Comparison of ENCODE assay signal across 7 cellular contexts in genomic region chr7:155764432-155764798, GRCh38. TPM values are rescaled to one million over a fixed set of nuclear protein-coding genes. Genes with fewer than 3 reads are reported as not detected.
DNase-seq lines count a peak whose midpoint lies in the region; ATAC-seq lines count a peak whose summit lies in the region.

No MANE protein-coding gene starts in this region.

- no peak overlapping the region for H3K9ac ChIP-seq in neuronal stem cell (ENCODE audit: low read depth, low read length, poor library complexity)

- H2BK15ac ChIP-seq in neuronal stem cell (ENCODE audit: low read length), result no peak overlapping the region

- H2AK5ac ChIP-seq in neuronal stem cell (ENCODE audit: low read depth, low read length), result no peak overlapping the region

- no peak overlapping the region for H2AFZ ChIP-seq in neuronal stem cell (ENCODE audit: low read length)

- no peak overlapping the region for H2BK120ac ChIP-seq in neuronal stem cell (ENCODE audit: low read depth, low read length)

- no peak overlapping the region for H3K14ac ChIP-seq in neuronal stem cell (ENCODE audit: low read length)

- no peaks in the 10 kb centered on the region for H3K27me3 ChIP-seq in neuronal stem cell (ENCODE audit: control insufficient read depth in 3 of 3, insufficient read depth in 3 of 3, low read depth in 1 of 3, low read length in 3 of 3)

- H3K4me1 ChIP-seq in neuronal stem cell (ENCODE audit: control insufficient read depth in 2 of 2, insufficient read depth in 1 of 2, low read depth in 1 of 2, low read length in 2 of 2), result no peaks in the 10 kb centered on the region

- H3K4me3 ChIP-seq in neuronal stem cell (ENCODE audit: low read length in 2 of 2), result no peak overlapping the region

- no peak overlapping the region for H3K18ac ChIP-seq in neuronal stem cell (ENCODE audit: low read length)

- H3K36me3 ChIP-seq in neuronal stem cell (replicated peaks in 1 of 2; ENCODE audit: control insufficient read depth in 2 of 2, insufficient read depth in 2 of 2, low read length in 2 of 2), result peaks cover 32 to 94% of the 10 kb centered on the region in 2 donors

- no peak overlapping the region for H3K27ac ChIP-seq in neuronal stem cell (replicated peaks; ENCODE audit: low read length)

- H4K91ac ChIP-seq in neuronal stem cell (ENCODE audit: low read depth, low read length, poor library complexity), result no peak overlapping the region

- H3K79me1 ChIP-seq in neuronal stem cell (ENCODE audit: low read depth, low read length), result no peaks in the 10 kb centered on the region

- WGBS in neuronal stem cell (ENCODE audit: extremely low coverage in 2 of 2, insufficient read length in 2 of 2, insufficient replicate concordance in 1 of 2), 2 donors, result no CpG with 5 or more reads among the region's 8 CpGs

- no peak overlapping the region for H3K4ac ChIP-seq in neuronal stem cell (ENCODE audit: low read length)

- H3K23ac ChIP-seq in neuronal stem cell (ENCODE audit: low read depth, low read length, poor library complexity), result no peak overlapping the region

- H2BK12ac ChIP-seq in neuronal stem cell (ENCODE audit: low read length), result no peak overlapping the region

- peak; percentile 55 for ATAC-seq in GM21576 (IDR thresholded peaks at IDR 0.05; ENCODE audit: unreplicated experiment)

- peaks cover 5 to 21% of the 10 kb centered on the region in 2 donors for H3K9me3 ChIP-seq in neuronal stem cell (replicated peaks in 1 of 2; ENCODE audit: control insufficient read depth in 2 of 2, insufficient read depth in 1 of 2, low read depth in 1 of 2, low read length in 2 of 2)

- no peak overlapping the region for H2BK5ac ChIP-seq in neuronal stem cell (ENCODE audit: low read length)

- no peak overlapping the region for H4K8ac ChIP-seq in neuronal stem cell (ENCODE audit: low read depth, low read length)

- peak; percentile 70 for DNase-seq in KG1 (lab: John Stamatoyannopoulos, UW)
- DNase-seq in effector CD4-positive, alpha-beta T cell, result peak; percentile 7
- peak; percentile 14 to 56 for DNase-seq in stimulated activated CD8-positive, alpha-beta memory T cell treated with anti-CD3 and anti-CD28 coated beads, Interleukin-7, amount 100 ng/mL, for 48 hours (ENCODE audit: extremely low read depth in 1 of 2, low read depth in 1 of 2)
- DNase-seq in NCI-H524 treated with DMSO at 0.1 percent for 48 hours (lab: John Stamatoyannopoulos, UW), result no peak
- no peak for DNase-seq in HUDEP-2 (lab: John Stamatoyannopoulos, UW; ENCODE audit: unreplicated experiment in 76 of 76)
- no peak for DNase-seq in neuronal stem cell (ENCODE audit: low spot score)

- H3K4me2 ChIP-seq in neuronal stem cell (ENCODE audit: insufficient read depth, low read length, poor library complexity, severe bottlenecking), result no peak overlapping the region

RNA-seq across cellular contexts. Expression of gene SHH, which starts 47.8 kb away (rescaled TPM):
- polyA plus RNA-seq in neuronal stem cell (2013, experiment 1 of 2), result 0.08 TPM
- polyA plus RNA-seq in neuronal stem cell (2013, experiment 2 of 2), result 0.06 TPM

Comparison
In these comparisons a context has a peak if more than half of its experiments do, and no peak if none do; other contexts are left out.
1. DNase-seq: peak in KG1 (single experiment), effector CD4-positive, alpha-beta T cell (single experiment) and stimulated activated CD8-positive, alpha-beta memory T cell treated with anti-CD3 and anti-CD28 coated beads, Interleukin-7, amount 100 ng/mL, for 48 hours (2 of 2); none in NCI-H524 treated with DMSO at 0.1 percent for 48 hours (single experiment), HUDEP-2 (0 of 76) and neuronal stem cell (single experiment).